In the genomic region with DNA sequence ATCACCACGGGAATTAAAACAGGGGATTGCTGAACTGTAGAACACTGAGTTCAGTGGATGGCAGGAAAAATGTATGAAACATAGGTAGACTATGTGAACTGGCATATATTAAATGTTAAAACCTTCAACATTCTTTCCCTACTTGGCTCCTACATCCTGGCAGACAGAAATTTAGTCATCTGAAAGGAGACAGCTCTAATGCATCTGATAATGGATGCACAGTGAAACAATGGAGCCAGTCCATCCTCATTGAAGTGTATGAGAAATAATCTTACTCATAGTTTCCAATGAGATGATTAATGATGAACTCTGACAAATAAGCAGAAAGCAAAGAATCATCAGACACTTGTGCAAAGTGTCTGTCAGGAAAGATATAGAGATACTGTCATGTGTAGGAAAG, we compare ENCODE assay signal across 19 cellular contexts.
DNase-seq lines count a peak whose midpoint lies in the region; ATAC-seq and TF ChIP-seq lines count a peak whose summit lies in the region.
"Had no signal": no experiment of that assay in that cellular context is flagged by ENCODE, and none has a peak within 500 bp of the region (broad histone marks: within the 10 kb centered on the region; RNA-seq: fewer than 3 reads in every experiment).

No MANE protein-coding gene starts in this region.

- no peak overlapping the region for H3K4me3 ChIP-seq in astrocyte of the cerebellum (ENCODE audit: low read depth, low read length)
- no peak overlapping the region for H3K4me3 ChIP-seq in fibroblast of the aortic adventitia (ENCODE audit: low read depth, low read length)
- H3K4me3 ChIP-seq: cardiac muscle cell, left lung, stomach had no signal

- H3K4me3 Mint-ChIP-seq in osteocyte (ENCODE audit: unreplicated experiment) = no peak overlapping the region
- H3K4me3 Mint-ChIP-seq: CD8-positive, alpha-beta memory T cell; T-cell had no signal

- H3K27ac Mint-ChIP-seq in osteocyte (ENCODE audit: unreplicated experiment) = no peak overlapping the region
- H3K27ac Mint-ChIP-seq: CD8-positive, alpha-beta memory T cell; T-cell had no signal

- ATAC-seq in GM21528 (IDR thresholded peaks at IDR 0.05; ENCODE audit: low FRiP score, unreplicated experiment) = no peak
- ATAC-seq in HG02938 (IDR thresholded peaks at IDR 0.05; ENCODE audit: unreplicated experiment) = no peak
- ATAC-seq: left lung, T-cell had no signal

- no peaks in the 10 kb centered on the region for H3K4me1 Mint-ChIP-seq in osteocyte (ENCODE audit: unreplicated experiment)
- H3K4me1 Mint-ChIP-seq: CD8-positive, alpha-beta memory T cell; T-cell had no signal

- peaks cover 13% of the 10 kb centered on the region for H3K9me3 Mint-ChIP-seq in osteocyte (ENCODE audit: unreplicated experiment)

- in situ Hi-C loops in astrocyte of the cerebellum (cut with HindIII; ENCODE audit: low sequenced_read_pairs) = no loop called here

- TF ChIP-seq CTCF in astrocyte of the cerebellum (IDR thresholded peaks at IDR 0.05; ENCODE audit: low read depth, low read length, missing control alignments) (no peak), fibroblast of the aortic adventitia (IDR thresholded peaks at IDR 0.05; ENCODE audit: insufficient read depth, low read length) (no peak), osteocyte (IDR thresholded peaks at IDR 0.05) (no peak)

- H3K27me3 Mint-ChIP-seq in osteocyte (ENCODE audit: unreplicated experiment) = no peaks in the 10 kb centered on the region
- H3K27me3 Mint-ChIP-seq: CD8-positive, alpha-beta memory T cell; T-cell had no signal

- DNase-seq in HT1080 (ENCODE audit: low read depth) = peak; percentile 84
- DNase-seq in astrocyte of the cerebellum (ENCODE audit: low read depth) = peak; percentile 22
- DNase-seq in fibroblast of the aortic adventitia (ENCODE audit: low read depth) = peak; percentile 92
- DNase-seq in osteocyte (ENCODE audit: extremely low spot score, unreplicated experiment) = no peak
- no peak for DNase-seq in NCI-H526 (lab: John Stamatoyannopoulos, UW)
- DNase-seq: activated gamma-delta T cell treated with Interleukin-2 at 50 U/mL for 16 hours; CD8-positive, alpha-beta memory T cell; hippocampal formation; Kasumi-1; left lung; NCI-H1930; NCI-H510A treated with DMSO at 0.1 percent for 48 hours; OCI-M1; posterior cingulate gyrus; stomach; T-cell had no signal

- H3K36me3 Mint-ChIP-seq in osteocyte (ENCODE audit: unreplicated experiment) = peaks cover 6% of the 10 kb centered on the region
- H3K36me3 Mint-ChIP-seq: CD8-positive, alpha-beta memory T cell; T-cell had no signal

Comparison
In these comparisons a context has a peak if more than half of its experiments do, and no peak if none do; other contexts are left out.
1. DNase-seq: peak in HT1080 (single experiment), astrocyte of the cerebellum (single experiment) and fibroblast of the aortic adventitia (single experiment); none in osteocyte (single experiment) and NCI-H526 (0 of 2).